ENCODE assay signal across 13 cellular contexts in genomic region chr11:77560605-77561004, GRCh38. TPM values are rescaled to one million over a fixed set of nuclear protein-coding genes. Genes with fewer than 3 reads are reported as not detected.
A peak's percentile ranks its signal among the peaks of the same experiment; 100 is the strongest.
DNase-seq lines count a peak whose midpoint lies in the region; TF ChIP-seq lines count a peak whose summit lies in the region.
"Had no signal": no experiment of that assay in that cellular context is flagged by ENCODE, and none has a peak within 500 bp of the region (broad histone marks: within the 10 kb centered on the region; RNA-seq: fewer than 3 reads in every experiment).

No MANE protein-coding gene starts in this region.

- H4K5ac ChIP-seq in mesendoderm (ENCODE audit: low read length) = no peak overlapping the region

- H2AK5ac ChIP-seq in mesendoderm (ENCODE audit: low read length) = no peak overlapping the region

- no peak overlapping the region for H3K9ac ChIP-seq in mammary epithelial cell (ENCODE audit: insufficient read depth, low read length)
- no peak overlapping the region for H3K9ac ChIP-seq in mesendoderm (ENCODE audit: low read length)

- H3K79me1 ChIP-seq in mesendoderm (ENCODE audit: low read length) = no peaks in the 10 kb centered on the region

- H3K27me3 ChIP-seq in mammary epithelial cell (ENCODE audit: insufficient read depth, low read length) (no peaks in the 10 kb centered on the region), mesendoderm (ENCODE audit: insufficient read depth, low read length, poor library complexity) (no peaks in the 10 kb centered on the region)
- H3K27me3 ChIP-seq: SJSA1 had no signal

- no peak overlapping the region for H4K8ac ChIP-seq in mesendoderm (ENCODE audit: low read depth, low read length)

- DNase-seq in Caki2 (ENCODE audit: low read depth) (peak; percentile 46), LoVo (ENCODE audit: low spot score) (peak; percentile 88), mammary epithelial cell (peak; percentile 77), mesendoderm (peak; percentile 47), HuH-7 (ENCODE audit: low spot score) (no peak), anterior cingulate cortex (lab: John Stamatoyannopoulos, UW) (no peak), globus pallidus (ENCODE audit: low spot score) (no peak)
- DNase-seq in activated CD4-positive, alpha-beta T cell treated with anti-CD3 and anti-CD28 coated beads, Interleukin-2, amount 10 ng/mL, durations not matched to agents 24 days and 14 days = no peak
- DNase-seq: activated T-cell treated with anti-CD3 and anti-CD28 coated beads for 4 hours; effector memory CD8-positive, alpha-beta T cell; NCI-H1436; NCI-H748 treated with DMSO at 0.1 percent for 48 hours had no signal

- H3K36me3 ChIP-seq in mammary epithelial cell (ENCODE audit: insufficient read depth, low read length) = no peaks in the 10 kb centered on the region
- no peaks in the 10 kb centered on the region for H3K36me3 ChIP-seq in mesendoderm (ENCODE audit: control insufficient read depth, insufficient read depth, low read length)
- H3K36me3 ChIP-seq: SJSA1 had no signal

- H2BK120ac ChIP-seq in mesendoderm (ENCODE audit: low read depth, low read length) = no peak overlapping the region

- H3K4me1 Mint-ChIP-seq in activated CD4-positive, alpha-beta T cell treated with anti-CD3 and anti-CD28 coated beads, Interleukin-2, amount 10 ng/mL, durations not matched to agents 24 days and 14 days = no peaks in the 10 kb centered on the region

- CTCF ChIA-PET in mammary epithelial cell (lab: Charles Lee; ENCODE audit: low non-redundant PET) = no interaction called here

- intact Hi-C loops in mammary epithelial cell (cut with micrococcal nuclease) = loop anchor here (5.0 kb wide), 1 partner anchor 42 kb away; no protein-coding TSS in a partner anchor
- intact Hi-C loops in activated CD4-positive, alpha-beta T cell treated with anti-CD3 and anti-CD28 coated beads, Interleukin-2, amount 10 ng/mL, durations not matched to agents 24 days and 14 days (cut with micrococcal nuclease) = no loop called here

- H2BK5ac ChIP-seq in mesendoderm (ENCODE audit: low read length) = no peak overlapping the region

- no peak overlapping the region for H3K27ac Mint-ChIP-seq in activated CD4-positive, alpha-beta T cell treated with anti-CD3 and anti-CD28 coated beads, Interleukin-2, amount 10 ng/mL, durations not matched to agents 24 days and 14 days
- H3K27ac Mint-ChIP-seq: effector memory CD8-positive, alpha-beta T cell had no signal

- H3K4me3 Mint-ChIP-seq in activated CD4-positive, alpha-beta T cell treated with anti-CD3 and anti-CD28 coated beads, Interleukin-2, amount 10 ng/mL, durations not matched to agents 24 days and 14 days = no peak overlapping the region
- H3K4me3 Mint-ChIP-seq: effector memory CD8-positive, alpha-beta T cell had no signal

- in situ Hi-C loops in Caki2 (cut with HindIII; ENCODE audit: low pct_unique_long_range_greater_than_20kb, low sequenced_read_pairs) (no loop called here), mammary epithelial cell (cut with MboI; ENCODE audit: low sequenced_read_pairs in 2 of 2) (no loop called here)

- H3K36me3 Mint-ChIP-seq in activated CD4-positive, alpha-beta T cell treated with anti-CD3 and anti-CD28 coated beads, Interleukin-2, amount 10 ng/mL, durations not matched to agents 24 days and 14 days (ENCODE audit: low read depth) = no peaks in the 10 kb centered on the region

- no peak overlapping the region for H3K18ac ChIP-seq in mesendoderm (ENCODE audit: low read length)

- H3K4me2 ChIP-seq in mammary epithelial cell (ENCODE audit: insufficient read depth, low read depth, low read length) (peak overlapping the region; percentile 1), mesendoderm (ENCODE audit: low read length) (no peak overlapping the region)

- peak overlapping the region; percentile 6 for H2AFZ ChIP-seq in mammary epithelial cell (ENCODE audit: low read depth, low read length)

- H3K27ac ChIP-seq in mammary epithelial cell (ENCODE audit: insufficient read depth, low read depth, low read length) = peak overlapping the region; percentile 14
- H3K27ac ChIP-seq in mesendoderm (ENCODE audit: low read depth, low read length) = no peak overlapping the region
- H3K27ac ChIP-seq: SJSA1 had no signal

- H3K79me2 ChIP-seq in mammary epithelial cell (ENCODE audit: insufficient read depth, low read length) = no peaks in the 10 kb centered on the region
- no peaks in the 10 kb centered on the region for H3K79me2 ChIP-seq in mesendoderm (ENCODE audit: control insufficient read depth, insufficient read depth, low read length)

- H3K9me3 Mint-ChIP-seq in activated CD4-positive, alpha-beta T cell treated with anti-CD3 and anti-CD28 coated beads, Interleukin-2, amount 10 ng/mL, durations not matched to agents 24 days and 14 days = no peaks in the 10 kb centered on the region
- H3K9me3 Mint-ChIP-seq: effector memory CD8-positive, alpha-beta T cell had no signal

- no peaks in the 10 kb centered on the region for H3K9me3 ChIP-seq in mammary epithelial cell (replicated peaks; ENCODE audit: insufficient read depth, low read length)
- H3K9me3 ChIP-seq: SJSA1 had no signal

- 65% methylated on average over 2 of the region's 2 CpGs for WGBS in mammary epithelial cell (ENCODE audit: low coverage, missing lambda C conversion rate)
- WGBS in mesendoderm (ENCODE audit: extremely low coverage, insufficient coverage, low lambda C conversion rate) = no CpG with 5 or more reads among the region's 2 CpGs

- no peaks in the 10 kb centered on the region for H4K20me1 ChIP-seq in mammary epithelial cell (ENCODE audit: insufficient read depth, low read length)

- H2BK15ac ChIP-seq in mesendoderm (replicated peaks; ENCODE audit: low read depth) = no peak overlapping the region

- H3K4me3 ChIP-seq in mammary epithelial cell (replicated peaks in 1 of 3; ENCODE audit: insufficient read depth in 1 of 3, low read depth in 2 of 3, low read length in 3 of 3) (no peak overlapping the region), mesendoderm (ENCODE audit: low read length) (no peak overlapping the region)
- H3K4me3 ChIP-seq: SJSA1 had no signal

- BruUV-seq in mammary epithelial cell (replicated peaks; lab: Mats Ljungman, UMichigan) = no TSS peak

- H3K23ac ChIP-seq in mesendoderm (ENCODE audit: low read length) = no peak overlapping the region

- H3K4me1 ChIP-seq in mammary epithelial cell (ENCODE audit: insufficient read depth, low read length) (peaks cover 20% of the 10 kb centered on the region), mesendoderm (ENCODE audit: control insufficient read depth, low read depth, low read length) (no peaks in the 10 kb centered on the region)

- H3K27me3 Mint-ChIP-seq in activated CD4-positive, alpha-beta T cell treated with anti-CD3 and anti-CD28 coated beads, Interleukin-2, amount 10 ng/mL, durations not matched to agents 24 days and 14 days = peaks cover 16% of the 10 kb centered on the region

- no peak for TF ChIP-seq CTCF in mammary epithelial cell (conservative IDR thresholded peaks at IDR 0.05 in 1 of 2, IDR thresholded peaks at IDR 0.05 in 1 of 2; ENCODE audit: extremely low read depth in 1 of 2, insufficient read depth in 1 of 2, low read depth in 1 of 2, low read length in 2 of 2)

- H3K56ac ChIP-seq in mesendoderm (ENCODE audit: low read length) = peak overlapping the region; percentile 10

- no peak overlapping the region for H3K4ac ChIP-seq in mesendoderm (ENCODE audit: low read depth, low read length)

- dilution Hi-C loops in mammary epithelial cell (cut with HindIII; ENCODE audit: low sequenced_read_pairs) = no loop called here

RNA-seq across cellular contexts. Expression of gene AQP11, which starts 29.1 kb away (rescaled TPM):
- total RNA-seq in Caki2 (2014; rRNA removed; shearing (Covaris generic); ENCODE audit: low replicate concordance) = 0.35 and 6.3 TPM in 2 replicates
- under 1 TPM; 0.14 to 0.67 TPM for total RNA-seq in mammary epithelial cell
- polyA plus RNA-seq in mammary epithelial cell = 0.11 TPM
- not detected for polyA minus RNA-seq in mammary epithelial cell
- polyA plus RNA-seq in mesendoderm (2013, experiment 1 of 2) = 0.38 TPM
- polyA plus RNA-seq in mesendoderm (2013, experiment 2 of 2) = 0.43 TPM
- total RNA-seq in activated CD4-positive, alpha-beta T cell treated with anti-CD3 and anti-CD28 coated beads, Interleukin-2, amount 10 ng/mL, durations not matched to agents 24 days and 14 days = 0.38 and 0.65 TPM in 2 replicates

Comparison
In these comparisons a context has a peak if more than half of its experiments do, and no peak if none do; other contexts are left out.
1. DNase-seq: peak in Caki2 (single experiment), LoVo (single experiment), mammary epithelial cell (single experiment) and mesendoderm (single experiment); none in activated CD4-positive, alpha-beta T cell treated with anti-CD3 and anti-CD28 coated beads, Interleukin-2, amount 10 ng/mL, durations not matched to agents 24 days and 14 days (single experiment), HuH-7 (single experiment), anterior cingulate cortex (0 of 58) and globus pallidus (single experiment).